ENCODE assay signal across 8 cellular contexts in genomic region chr16:19067349-19068236, GRCh38. TPM values are rescaled to one million over a fixed set of nuclear protein-coding genes. Genes with fewer than 3 reads are reported as not detected.
DNase-seq lines count a peak whose midpoint lies in the region; ATAC-seq and TF ChIP-seq lines count a peak whose summit lies in the region.

Gene COQ7, plus strand, starts transcription at chr16:19067614. Its CDS starts 51 bp downstream, at chr16:19067665.

- DNase-seq in AG10803 (ENCODE audit: low read depth) = peak; percentile 100
- DNase-seq in NCI-H510A (lab: John Stamatoyannopoulos, UW) = peak; percentile 100
- peak; percentile 97 for DNase-seq in activated CD4-positive, alpha-beta T cell treated with anti-CD3 and anti-CD28 coated beads for 1 hour
- DNase-seq in cerebellum (ENCODE audit: low spot score) = peak; percentile 98
- peak; percentile 98 for DNase-seq in islet precursor cell
- DNase-seq in stimulated activated CD4-positive, alpha-beta T cell treated with anti-CD3 and anti-CD28 coated beads, Interleukin-12 subunit alpha, Interleukin-12 subunit beta, amount 100 ng/mL, for 48 hours (ENCODE audit: low read depth in 2 of 3, low spot score in 1 of 3) = peak; percentile 96 to 97 (median 97)

- peak; percentile 59 for TF ChIP-seq POLR2A in GM19099 (IDR thresholded peaks at IDR 0.05; ENCODE audit: extremely low read depth, insufficient read length, low read depth)

- no peak; the same call in 1 of the 2 replicates for TF ChIP-seq CTCF in AG10803 (conservative IDR thresholded peaks at IDR 0.05; ENCODE audit: low read length)

- ATAC-seq in HG03432 (IDR thresholded peaks at IDR 0.05; ENCODE audit: unreplicated experiment) = peak; percentile 90

- H3K4me3 ChIP-seq in AG10803 (ENCODE audit: low read length) = peak within 1 kb of the TSS; percentile 91

RNA-seq across cellular contexts. Expression of gene COQ7, which starts in this region (rescaled TPM):
- total RNA-seq in cerebellum = 27.3 TPM

Comparison
In these comparisons a context has a peak if more than half of its experiments do, and no peak if none do; other contexts are left out.
1. Peak in every context shown above with its lines: DNase-seq, ATAC-seq and H3K4me3 ChIP-seq.